8 cellular contexts compared by ENCODE assay signal in genomic region chr15:34436126-34436955, GRCh38. TPM values are rescaled to one million over a fixed set of nuclear protein-coding genes. Genes with fewer than 3 reads are reported as not detected.
DNase-seq lines count a peak whose midpoint lies in the region; ATAC-seq lines count a peak whose summit lies in the region.

No MANE protein-coding gene starts in this region.

- H3K36me3 ChIP-seq in SK-N-MC (ENCODE audit: insufficient read depth, low read length) = no peaks in the 10 kb centered on the region

- H3K9ac ChIP-seq in SK-N-MC (ENCODE audit: insufficient read length) = peak overlapping the region; percentile 59

- no peak overlapping the region for H3K27ac ChIP-seq in SK-N-MC

- ATAC-seq in GM21717 (IDR thresholded peaks at IDR 0.05; ENCODE audit: unreplicated experiment) (peak; percentile 43), HG02884 (IDR thresholded peaks at IDR 0.05; ENCODE audit: unreplicated experiment) (no peak)

- peak overlapping the region; percentile 78 for H3K4me3 ChIP-seq in SK-N-MC

- H3K9me3 ChIP-seq in SK-N-MC (ENCODE audit: low read depth, low read length) = no peaks in the 10 kb centered on the region

- DNase-seq in COLO668 (lab: John Stamatoyannopoulos, UW; ENCODE audit: unreplicated experiment) = peak; percentile 36
- DNase-seq in SK-N-MC (ENCODE audit: low read depth, low spot score) = no peak
- DNase-seq in effector CD4-positive, alpha-beta T cell = peak; percentile 23
- DNase-seq in myocyte (ENCODE audit: low read depth) = peak; percentile 12
- no peak for DNase-seq in 8988T
- DNase-seq in cerebellum (ENCODE audit: low spot score) = no peak

RNA-seq across cellular contexts. Expression of gene GOLGA8A, which starts 1.3 kb away (rescaled TPM):
- total RNA-seq in myocyte = 31.6 and 35.4 TPM in 2 replicates
- 45.0 TPM for polyA plus RNA-seq in myocyte (2012)
- total RNA-seq in cerebellum = 103 TPM

Comparison
In these comparisons a context has a peak if more than half of its experiments do, and no peak if none do; other contexts are left out.
1. DNase-seq: peak in COLO668 (single experiment), effector CD4-positive, alpha-beta T cell (single experiment) and myocyte (single experiment); none in SK-N-MC (single experiment), 8988T (single experiment) and cerebellum (single experiment).